In the genomic region with DNA sequence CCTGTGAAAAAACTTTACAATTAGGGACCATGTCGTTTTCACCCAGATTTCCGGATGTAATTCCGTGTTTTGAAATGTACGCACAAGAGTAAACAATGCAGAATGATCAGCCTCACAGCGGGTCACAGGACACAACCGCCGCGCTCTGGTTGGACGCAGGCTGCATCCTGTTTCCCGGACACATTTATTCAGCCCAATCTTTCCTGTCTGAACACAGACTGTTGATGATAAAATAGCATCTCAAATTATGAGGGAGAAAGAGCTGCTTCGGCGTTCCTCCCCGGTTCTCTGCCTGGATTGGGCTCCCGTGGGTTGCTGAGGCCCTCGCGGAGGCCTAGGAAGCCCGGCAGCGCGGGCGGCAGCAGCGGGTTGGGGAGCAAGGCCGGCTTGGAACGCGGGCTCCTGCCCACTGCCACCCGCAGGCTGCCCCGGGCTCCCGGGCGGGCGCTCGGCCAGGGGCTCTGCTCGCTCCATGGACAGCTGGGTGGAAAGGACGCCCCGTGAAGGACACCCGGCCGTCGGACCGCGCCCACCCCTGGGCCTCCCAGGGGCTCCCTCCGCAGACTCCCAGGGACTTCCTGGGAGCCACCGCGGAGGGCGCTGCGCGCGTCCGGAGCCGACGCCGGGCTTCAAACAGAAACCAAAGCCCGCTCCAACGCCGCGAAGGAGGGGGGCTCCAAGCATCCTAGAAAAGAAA, we compare ENCODE assay signal across 8 cellular contexts.
DNase-seq lines count a peak whose midpoint lies in the region; ATAC-seq and TF ChIP-seq lines count a peak whose summit lies in the region.

No MANE protein-coding gene starts in this region.

- peak overlapping the region; percentile 66 for H3K4me3 ChIP-seq in AG10803 (ENCODE audit: low read length)

- peak; percentile 65 for ATAC-seq in GM18861 (IDR thresholded peaks at IDR 0.05; ENCODE audit: unreplicated experiment)
- ATAC-seq in HG03045 (IDR thresholded peaks at IDR 0.05; ENCODE audit: unreplicated experiment): peak; percentile 92

- intact Hi-C loops in cardiac septum (cut with DNase I): loop anchor here (1.0 to 10.0 kb wide), 3 partner anchors 25 to 484 kb away; partner anchors contain the start of gene ESRRG

- DNase-seq in AG10803 (ENCODE audit: low read depth) (peak; percentile 71), NCI-H2107 treated with DMSO at 0.1 percent for 48 hours (lab: John Stamatoyannopoulos, UW; ENCODE audit: unreplicated experiment) (peak; percentile 68), amniotic epithelial cell (ENCODE audit: low read depth) (peak; percentile 78), cardiac septum (ENCODE audit: low spot score) (peak; percentile 87), nucleus accumbens (lab: John Stamatoyannopoulos, UW) (peak in 55 of 56 donors; percentile 25 to 97 (median 75))
- DNase-seq in stimulated activated CD4-positive, alpha-beta T cell treated with anti-CD3 and anti-CD28 coated beads, Interleukin-4, amount 100 ng/mL, for 1 hour: no peak

- TF ChIP-seq CTCF in AG10803 (conservative IDR thresholded peaks at IDR 0.05; ENCODE audit: low read length): peak; percentile 50
